ENCODE assay signal across 25 cellular contexts in genomic region chr3:117263735-117264134, GRCh38.
"Had no signal": no experiment of that assay in that cellular context is flagged by ENCODE, and none has a peak within 500 bp of the region (broad histone marks: within the 10 kb centered on the region; RNA-seq: fewer than 3 reads in every experiment).

No MANE protein-coding gene starts in this region.

- H3K27me3 Mint-ChIP-seq: activated CD4-positive, alpha-beta memory T cell treated with anti-CD3 and anti-CD28 coated beads for 36 hours; activated CD4-positive, alpha-beta T cell treated with anti-CD3 and anti-CD28 coated beads, Interleukin-2, amount 10 ng/mL, durations not matched to agents 7 days and 5 days; activated naive CD8-positive, alpha-beta T cell treated with anti-CD3 and anti-CD28 coated beads, Interleukin-2, amount 50 U/mL, for 24 hours; central memory CD8-positive, alpha-beta T cell; T-cell had no signal

- H3K4me3 Mint-ChIP-seq: activated CD4-positive, alpha-beta memory T cell treated with anti-CD3 and anti-CD28 coated beads for 36 hours; activated CD4-positive, alpha-beta T cell treated with anti-CD3 and anti-CD28 coated beads, Interleukin-2, amount 10 ng/mL, durations not matched to agents 7 days and 5 days; activated naive CD8-positive, alpha-beta T cell treated with anti-CD3 and anti-CD28 coated beads, Interleukin-2, amount 50 U/mL, for 24 hours; activated T-cell treated with anti-CD3 and anti-CD28 coated beads, Interleukin-2, amount 50 U/mL, for 4 hours; central memory CD8-positive, alpha-beta T cell; T-cell had no signal

- FAIRE-seq: RCC 7860, TTC549 had no signal

- DNase-seq: activated CD4-positive, alpha-beta memory T cell treated with anti-CD3 and anti-CD28 coated beads for 36 hours; activated CD4-positive, alpha-beta T cell treated with anti-CD3 and anti-CD28 coated beads, Interleukin-2, amount 10 ng/mL, durations not matched to agents 7 days and 5 days; activated CD4-positive, CD25-positive, alpha-beta regulatory T cell; activated CD8-positive, alpha-beta memory T cell treated with anti-CD3 and anti-CD28 coated beads for 24 hours; activated effector memory CD4-positive, alpha-beta T cell treated with anti-CD3 and anti-CD28 coated beads, Interleukin-2, amount 50 U/mL, for 16 hours; activated naive CD4-positive, alpha-beta T cell treated with Interleukin-2 at 50 U/mL for 16 hours; activated naive CD8-positive, alpha-beta T cell treated with anti-CD3 and anti-CD28 coated beads, Interleukin-2, amount 50 U/mL, for 24 hours; activated T-cell treated with anti-CD3 and anti-CD28 coated beads, Interleukin-2, amount 50 U/mL, for 4 hours; amniotic stem cell; body of pancreas; NCI-H1048; NCI-H2029; NCI-H2107; NCI-H226; NCI-H510A treated with DMSO at 0.1 percent for 48 hours; PC-3; SHP77 treated with DMSO at 0.1 percent for 48 hours; T-cell; T-helper 2 cell; T1000 had no signal

- H3K4me1 ChIP-seq: ascending aorta had no signal

- H3K27ac Mint-ChIP-seq: activated CD4-positive, alpha-beta memory T cell treated with anti-CD3 and anti-CD28 coated beads for 36 hours; activated CD4-positive, alpha-beta T cell treated with anti-CD3 and anti-CD28 coated beads, Interleukin-2, amount 10 ng/mL, durations not matched to agents 7 days and 5 days; activated naive CD4-positive, alpha-beta T cell treated with anti-CD3 and anti-CD28 coated beads, Interleukin-2, amount 50 U/mL, for 72 hours; activated naive CD8-positive, alpha-beta T cell treated with anti-CD3 and anti-CD28 coated beads, Interleukin-2, amount 50 U/mL, for 24 hours; T-cell had no signal

- H3K36me3 ChIP-seq: ascending aorta had no signal

- H3K4me1 Mint-ChIP-seq: activated CD4-positive, alpha-beta T cell treated with anti-CD3 and anti-CD28 coated beads, Interleukin-2, amount 10 ng/mL, durations not matched to agents 7 days and 5 days; activated naive CD8-positive, alpha-beta T cell treated with anti-CD3 and anti-CD28 coated beads, Interleukin-2, amount 50 U/mL, for 24 hours; central memory CD8-positive, alpha-beta T cell; T-cell had no signal

- H3K36me3 Mint-ChIP-seq: activated CD4-positive, alpha-beta memory T cell treated with anti-CD3 and anti-CD28 coated beads for 36 hours; activated naive CD4-positive, alpha-beta T cell treated with anti-CD3 and anti-CD28 coated beads, Interleukin-2, amount 50 U/mL, for 72 hours; T-cell had no signal

- ATAC-seq: activated naive CD4-positive, alpha-beta T cell treated with anti-CD3 and anti-CD28 coated beads, Interleukin-2, amount 50 U/mL, for 72 hours; activated naive CD8-positive, alpha-beta T cell treated with anti-CD3 and anti-CD28 coated beads, Interleukin-2, amount 50 U/mL, for 24 hours; activated T-cell treated with anti-CD3 and anti-CD28 coated beads, Interleukin-2, amount 50 U/mL, for 4 hours; body of pancreas; PC-3; T-cell had no signal

- H3K27ac ChIP-seq: ascending aorta, body of pancreas had no signal

- H3K9me3 ChIP-seq: ascending aorta, body of pancreas had no signal

- H3K4me3 ChIP-seq: ascending aorta, body of pancreas had no signal
